ENCODE assay signal across 8 cellular contexts in the genomic region with DNA sequence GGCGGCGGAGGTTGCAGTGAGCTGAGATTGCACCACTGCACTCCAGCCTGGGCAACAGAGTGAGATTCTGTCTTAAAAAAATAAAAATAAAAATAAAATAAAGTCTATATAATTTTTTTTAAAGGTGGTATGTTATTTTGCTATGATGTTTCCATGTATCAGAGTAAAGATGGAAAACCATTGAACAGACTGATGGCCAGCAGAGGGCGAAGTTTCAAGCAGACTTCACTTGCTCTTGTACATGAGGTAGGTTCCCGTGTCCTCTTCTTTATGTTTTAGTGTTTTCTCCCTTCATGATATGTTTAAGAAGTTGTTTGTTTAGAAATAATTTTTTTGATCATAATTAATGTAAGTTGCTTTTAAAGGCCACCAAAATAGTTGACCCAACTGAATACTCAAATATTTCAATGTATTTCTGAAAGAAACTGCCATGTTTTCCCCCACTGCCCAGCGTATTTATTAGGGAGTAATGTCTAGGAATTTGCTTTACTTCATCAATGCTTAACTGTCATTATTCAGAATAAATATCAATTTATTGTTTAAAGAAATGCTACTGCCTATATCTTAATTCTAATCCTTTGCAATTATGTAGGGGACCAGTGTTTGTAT.
DNase-seq lines count a peak whose midpoint lies in the region; ATAC-seq and TF ChIP-seq lines count a peak whose summit lies in the region.

No MANE protein-coding gene starts in this region.

- DNase-seq in Caco-2 (peak; percentile 48 to 49), foreskin melanocyte (peak; percentile 32), psoas muscle (peak; percentile 19 to 64)
- peak; percentile 57 for DNase-seq in activated T-cell treated with anti-CD3 and anti-CD28 coated beads, Interleukin-2, amount 50 U/mL, for 24 hours

- peaks cover 4% of the 10 kb centered on the region for H3K36me3 Mint-ChIP-seq in Caco-2 (ENCODE audit: insufficient read depth, unreplicated experiment)
- H3K36me3 Mint-ChIP-seq in activated T-cell treated with anti-CD3 and anti-CD28 coated beads, Interleukin-2, amount 50 U/mL, for 24 hours (ENCODE audit: low read depth): peaks cover 20% of the 10 kb centered on the region

- H3K36me3 ChIP-seq in Caco-2 (ENCODE audit: control insufficient read depth, insufficient read depth, low read length) (no peaks in the 10 kb centered on the region), OCI-LY1 (ENCODE audit: insufficient read depth, low read length) (no peaks in the 10 kb centered on the region), psoas muscle (ENCODE audit: insufficient read depth in 1 of 2, low read depth in 1 of 2) (peaks cover 11 to 30% of the 10 kb centered on the region in 2 donors)

- no peaks in the 10 kb centered on the region for H3K9me3 Mint-ChIP-seq in Caco-2 (ENCODE audit: unreplicated experiment)
- H3K9me3 Mint-ChIP-seq in activated T-cell treated with anti-CD3 and anti-CD28 coated beads, Interleukin-2, amount 50 U/mL, for 24 hours: no peaks in the 10 kb centered on the region

- no peak overlapping the region for H3K4me2 ChIP-seq in OCI-LY1 (ENCODE audit: low read length)

- TF ChIP-seq CTCF in Caco-2 (IDR thresholded peaks at IDR 0.05; ENCODE audit: insufficient read depth in 1 of 2, low read depth in 1 of 2, low read length in 1 of 2, severe bottlenecking in 1 of 2, unreplicated experiment in 1 of 2) (peak; percentile 31 to 68), OCI-LY1 (IDR thresholded peaks at IDR 0.05; ENCODE audit: low read length) (peak; percentile 61), psoas muscle (IDR thresholded peaks at IDR 0.05) (peak; percentile 51)

- H3K9me2 ChIP-seq in OCI-LY1 (ENCODE audit: low read depth, low read length): no peaks in the 10 kb centered on the region

- H3K27ac ChIP-seq in OCI-LY1 (ENCODE audit: low read depth, low read length, poor library complexity, severe bottlenecking): no peak overlapping the region
- H3K27ac ChIP-seq in psoas muscle: no peak overlapping the region

- H3K27me3 Mint-ChIP-seq in Caco-2 (ENCODE audit: insufficient read depth, unreplicated experiment): no peaks in the 10 kb centered on the region
- H3K27me3 Mint-ChIP-seq in activated T-cell treated with anti-CD3 and anti-CD28 coated beads, Interleukin-2, amount 50 U/mL, for 24 hours: no peaks in the 10 kb centered on the region

- H3K4me3 ChIP-seq in Caco-2 (ENCODE audit: low read depth, low read length) (no peak overlapping the region), OCI-LY1 (ENCODE audit: low read depth, low read length, poor library complexity, severe bottlenecking) (no peak overlapping the region), psoas muscle (no peak overlapping the region)

- POLR2A ChIA-PET in Caco-2 (lab: Charles Lee): no interaction called here

- ATAC-seq in HG02798 (IDR thresholded peaks at IDR 0.05; ENCODE audit: poor library complexity, unreplicated experiment) (peak; percentile 63), psoas muscle (no peak), GM19463 (IDR thresholded peaks at IDR 0.05; ENCODE audit: unreplicated experiment) (no peak), GM18868 (IDR thresholded peaks at IDR 0.05; ENCODE audit: unreplicated experiment) (no peak)

- H3K4me1 Mint-ChIP-seq in Caco-2 (ENCODE audit: low read depth, unreplicated experiment): no peaks in the 10 kb centered on the region
- no peaks in the 10 kb centered on the region for H3K4me1 Mint-ChIP-seq in activated T-cell treated with anti-CD3 and anti-CD28 coated beads, Interleukin-2, amount 50 U/mL, for 24 hours (ENCODE audit: low read depth)

- H3K4me1 ChIP-seq in Caco-2: no peaks in the 10 kb centered on the region
- H3K4me1 ChIP-seq in OCI-LY1 (ENCODE audit: insufficient read depth, low read length, severe bottlenecking): no peaks in the 10 kb centered on the region
- H3K4me1 ChIP-seq in psoas muscle: no peaks in the 10 kb centered on the region

- intact Hi-C loops in Caco-2 (cut with micrococcal nuclease; ENCODE audit: unreplicated experiment): loop anchor here (1.0 to 5.0 kb wide), 3 partner anchors 56 to 263 kb away; a partner anchor contains a TSS
- intact Hi-C loops in psoas muscle (cut with DNase I): no loop called here

- H3K9ac ChIP-seq in OCI-LY1 (ENCODE audit: low read length): no peak overlapping the region

- no TSS peak for BruUV-seq in Caco-2 (replicated peaks; lab: Mats Ljungman, UMichigan)

- H3K4me3 Mint-ChIP-seq in Caco-2 (ENCODE audit: unreplicated experiment): no peak overlapping the region
- H3K4me3 Mint-ChIP-seq in activated T-cell treated with anti-CD3 and anti-CD28 coated beads, Interleukin-2, amount 50 U/mL, for 24 hours: no peak overlapping the region

- H3F3A ChIP-seq in OCI-LY1 (ENCODE audit: insufficient read depth, low read length): no peaks in the 10 kb centered on the region

- no peaks in the 10 kb centered on the region for H3K79me2 ChIP-seq in OCI-LY1 (ENCODE audit: insufficient read depth, low read length)

- 77 to 79% (median 78%) methylated on average over 5 of the region's 5 CpGs for WGBS in psoas muscle, 3 donors

- no peaks in the 10 kb centered on the region for H4K20me1 ChIP-seq in OCI-LY1 (ENCODE audit: insufficient read depth, low read length)

- H3K27ac Mint-ChIP-seq in Caco-2 (ENCODE audit: unreplicated experiment): no peak overlapping the region
- no peak overlapping the region for H3K27ac Mint-ChIP-seq in activated T-cell treated with anti-CD3 and anti-CD28 coated beads, Interleukin-2, amount 50 U/mL, for 24 hours

- H3K9me3 ChIP-seq in Caco-2: no peaks in the 10 kb centered on the region
- H3K9me3 ChIP-seq in OCI-LY1 (ENCODE audit: low read length): no peaks in the 10 kb centered on the region
- H3K9me3 ChIP-seq in psoas muscle: no peaks in the 10 kb centered on the region

- H3K27me3 ChIP-seq in Caco-2 (replicated peaks; ENCODE audit: control insufficient read depth, insufficient read depth, low read length): no peaks in the 10 kb centered on the region
- H3K27me3 ChIP-seq in OCI-LY1 (ENCODE audit: insufficient read depth, low read length): no peaks in the 10 kb centered on the region
- no peaks in the 10 kb centered on the region for H3K27me3 ChIP-seq in psoas muscle (ENCODE audit: insufficient read depth in 3 of 3, low read length in 2 of 3)

- H2AFZ ChIP-seq in OCI-LY1 (ENCODE audit: low read length): no peak overlapping the region

- CTCF ChIA-PET in Caco-2 (lab: Charles Lee): interaction anchor here (2.3 kb wide), 1 partner anchor 56 kb away, joined by 7 read pairs; no protein-coding TSS in a partner anchor
